In the genomic region with DNA sequence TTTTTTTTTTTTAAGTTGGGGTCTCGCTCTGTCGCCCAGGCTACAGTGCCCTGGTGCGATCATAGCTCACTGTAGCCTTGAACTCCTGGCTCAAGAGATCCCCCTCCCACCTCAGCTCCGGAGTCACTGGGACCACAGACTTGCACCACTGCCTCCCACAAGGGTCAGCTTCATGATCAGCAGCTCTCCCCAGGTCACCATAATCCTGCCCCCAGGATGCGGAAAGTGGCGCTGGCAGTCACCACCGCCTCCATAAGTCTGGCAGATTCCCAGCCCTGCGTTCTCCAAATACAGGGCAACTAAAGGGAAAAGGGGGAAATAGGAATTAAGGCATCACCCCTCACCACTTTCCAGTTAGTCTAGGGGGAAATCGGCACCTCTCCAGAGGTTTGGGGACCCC, we compare ENCODE assay signal across 9 cellular contexts. TPM values are rescaled to one million over a fixed set of nuclear protein-coding genes. Genes with fewer than 3 reads are reported as not detected.
DNase-seq lines count a peak whose midpoint lies in the region; ATAC-seq and TF ChIP-seq lines count a peak whose summit lies in the region.
"Had no signal": no experiment of that assay in that cellular context is flagged by ENCODE, and none has a peak within 500 bp of the region (broad histone marks: within the 10 kb centered on the region; RNA-seq: fewer than 3 reads in every experiment).

No MANE protein-coding gene starts in this region.

- H3K27ac ChIP-seq in left ventricle myocardium inferior (replicated peaks) (peak overlapping the region; percentile 95), caudate nucleus (ENCODE audit: low read depth, low read length) (peak overlapping the region; percentile 41), muscle layer of colon (ENCODE audit: low read depth, low read length) (peak overlapping the region; percentile 83), aorta (ENCODE audit: low read depth in 1 of 2, low read length in 2 of 2) (peak overlapping the region; percentile 87 to 88)

- no peak for DNase-seq in left ventricle myocardium inferior
- DNase-seq in Right ventricle myocardium inferior (ENCODE audit: missing footprints), result no peak
- no peak for DNase-seq in caudate nucleus (lab: John Stamatoyannopoulos, UW)
- DNase-seq in aorta, result peak; percentile 59 to 74
- DNase-seq in NCI-H345 (lab: John Stamatoyannopoulos, UW), result no peak
- DNase-seq in COLO829 (ENCODE audit: low spot score), result no peak
- DNase-seq in NCI-H1694 treated with DMSO at 0.1 percent for 48 hours (lab: John Stamatoyannopoulos, UW), result no peak

- no peaks in the 10 kb centered on the region for H3K9me3 ChIP-seq in left ventricle myocardium inferior (replicated peaks)
- H3K9me3 ChIP-seq in muscle layer of colon (ENCODE audit: low read length), result no peaks in the 10 kb centered on the region
- no peaks in the 10 kb centered on the region for H3K9me3 ChIP-seq in aorta (ENCODE audit: control insufficient read depth, low read length)
- H3K9me3 ChIP-seq: pancreas had no signal

- TF ChIP-seq CTCF in left ventricle myocardium inferior (IDR thresholded peaks at IDR 0.05; ENCODE audit: borderline replicate concordance), result no peak

- H3K4me3 ChIP-seq in left ventricle myocardium inferior (peak overlapping the region; percentile 58), muscle layer of colon (ENCODE audit: low read depth in 1 of 2, low read length in 2 of 2) (peak overlapping the region; percentile 2 to 15), aorta (ENCODE audit: low read length in 2 of 2) (no peak overlapping the region)

- H3K9ac ChIP-seq in muscle layer of colon (ENCODE audit: low read length), result peak overlapping the region; percentile 47

- WGBS in aorta, 2 donors, result 55 to 61% methylated on average over 9 of the region's 9 CpGs

- H3K27me3 ChIP-seq in left ventricle myocardium inferior (ENCODE audit: low read depth) (no peaks in the 10 kb centered on the region), muscle layer of colon (ENCODE audit: control insufficient read depth in 1 of 2, insufficient read depth in 2 of 2, low read length in 2 of 2) (no peaks in the 10 kb centered on the region), aorta (ENCODE audit: control insufficient read depth in 1 of 2, insufficient read depth in 2 of 2, low read length in 1 of 2) (no peaks in the 10 kb centered on the region)
- H3K27me3 ChIP-seq: pancreas had no signal

- ATAC-seq in Right ventricle myocardium inferior (no peak), aorta (ENCODE audit: low FRiP score) (no peak)

- H3K4me1 ChIP-seq in left ventricle myocardium inferior (peaks cover 96% of the 10 kb centered on the region), muscle layer of colon (ENCODE audit: insufficient read depth, low read length) (peaks cover 59% of the 10 kb centered on the region), aorta (ENCODE audit: control insufficient read depth in 1 of 2, insufficient read depth in 2 of 2, low read length in 2 of 2) (peaks cover 4 to 6% of the 10 kb centered on the region in 2 donors)

- no peaks in the 10 kb centered on the region for H3K36me3 ChIP-seq in left ventricle myocardium inferior
- H3K36me3 ChIP-seq in muscle layer of colon (ENCODE audit: insufficient read depth, low read length), result no peaks in the 10 kb centered on the region
- H3K36me3 ChIP-seq in aorta (ENCODE audit: control insufficient read depth in 1 of 2, insufficient read depth in 2 of 2, low read length in 1 of 2), result no peaks in the 10 kb centered on the region
- H3K36me3 ChIP-seq: pancreas had no signal

- intact Hi-C loops in left ventricle myocardium inferior (cut with micrococcal nuclease) (no loop called here), Right ventricle myocardium inferior (cut with DNase I) (no loop called here), aorta (cut with DNase I) (loop anchor here in 1 of 2 donors (10.0 kb wide), 1 partner anchor 103 kb away; a partner anchor contains a TSS)

RNA-seq across cellular contexts. Expression of a gene that starts 5.2 kb away (rescaled TPM):
- total RNA-seq in left ventricle myocardium inferior (17.3 TPM), Right ventricle myocardium inferior (8.7 TPM), aorta (100 to 1,000 TPM; 107 to 257 TPM)
- 100 to 1,000 TPM in 1 of 2 donors, 10 to 100 TPM in 1; 51.5 to 264 TPM for polyA plus RNA-seq in aorta

RNA-seq across cellular contexts. Expression of a gene that starts 26.2 kb away (rescaled TPM):
- not detected for total RNA-seq in left ventricle myocardium inferior
- total RNA-seq in Right ventricle myocardium inferior, result 0.14 TPM
- total RNA-seq in aorta, result under 1 TPM in 1 of 2 donors, not detected in 1; 0.33 TPM
- polyA plus RNA-seq in aorta, result under 1 TPM in 1 of 2 donors, not detected in 1; 0.75 TPM

Comparison
In these comparisons a context has a peak if more than half of its experiments do, and no peak if none do; other contexts are left out.
1. DNase-seq: peak in aorta (2 of 2); none in left ventricle myocardium inferior (single experiment), Right ventricle myocardium inferior (single experiment), caudate nucleus (0 of 61), NCI-H345 (single experiment), COLO829 (single experiment) and NCI-H1694 treated with DMSO at 0.1 percent for 48 hours (single experiment).
2. H3K27ac ChIP-seq: peak in every context shown above with its lines; median percentile 95 in left ventricle myocardium inferior; 88 in aorta; 83 in muscle layer of colon; 41 in caudate nucleus.
3. H3K4me3 ChIP-seq: peak in left ventricle myocardium inferior (single experiment) and muscle layer of colon (2 of 2); none in aorta (0 of 2).